In genomic region chr3:69542265-69543079, GRCh38 we compare ENCODE assay signal across 2 cellular contexts.
TF ChIP-seq lines count a peak whose summit lies in the region.

No MANE protein-coding gene starts in this region.

TF ChIP-seq in liver, 16 proteins besides CTCF, POLR2A, EP300 and RAD21 (continued from another document):
- no peak for TF ChIP-seq MAX (IDR thresholded peaks at IDR 0.05)
- TF ChIP-seq JUND (IDR thresholded peaks at IDR 0.05), result no peak
- no peak for TF ChIP-seq HNF4G (IDR thresholded peaks at IDR 0.05)
- no peak for TF ChIP-seq YY1 (IDR thresholded peaks at IDR 0.05)
- TF ChIP-seq SP1 (IDR thresholded peaks at IDR 0.05), result no peak
- TF ChIP-seq REST (IDR thresholded peaks at IDR 0.05), result no peak
- TF ChIP-seq TAF1 (conservative IDR thresholded peaks at IDR 0.05), result no peak
- no peak for TF ChIP-seq FOXA2 (IDR thresholded peaks at IDR 0.05)
- no peak for TF ChIP-seq HNF4A (conservative IDR thresholded peaks at IDR 0.05)
- TF ChIP-seq NR2F2 (IDR thresholded peaks at IDR 0.05), result no peak
- no peak for TF ChIP-seq FOXA1 (IDR thresholded peaks at IDR 0.05)

TF ChIP-seq in HepG2, 621 proteins besides CTCF, POLR2A, EP300 and RAD21 (continued from another document):
- TF ChIP-seq EEA1 (CRISPR knock-in tag; IDR thresholded peaks at IDR 0.05; ENCODE audit: borderline replicate concordance) (no peak), SALL1 (CRISPR knock-in tag; IDR thresholded peaks at IDR 0.05) (no peak), ZNF331 (CRISPR knock-in tag; IDR thresholded peaks at IDR 0.05) (no peak), ZNF234 (CRISPR knock-in tag; conservative IDR thresholded peaks at IDR 0.05) (no peak), BHLHE40 (IDR thresholded peaks at IDR 0.05; ENCODE audit: low read length) (no peak)
